8 cellular contexts compared by ENCODE assay signal in genomic region chr15:70763120-70763949, GRCh38. TPM values are rescaled to one million over a fixed set of nuclear protein-coding genes. Genes with fewer than 3 reads are reported as not detected.
DNase-seq lines count a peak whose midpoint lies in the region; ATAC-seq and TF ChIP-seq lines count a peak whose summit lies in the region.

UACA (minus strand) TSS chr15:70763558; CDS start chr15:70763407, 151 bp downstream.

- TF ChIP-seq CTCF in foreskin keratinocyte (conservative IDR thresholded peaks at IDR 0.05) = peak; percentile 46
- no peak for TF ChIP-seq CTCF in nephron progenitor cell (IDR thresholded peaks at IDR 0.05)

- intact Hi-C loops in activated naive CD4-positive, alpha-beta T cell treated with anti-CD3 and anti-CD28 coated beads for 36 hours (cut with micrococcal nuclease) = no loop called here

- H3K27ac ChIP-seq in SJCRH30 (peak within 1 kb of the TSS; percentile 65), foreskin keratinocyte (peak within 1 kb of the TSS; percentile 68)

- CTCF ChIA-PET in activated naive CD4-positive, alpha-beta T cell treated with anti-CD3 and anti-CD28 coated beads for 36 hours (lab: Charles Lee) = interaction anchor here (0.7 to 1.6 kb wide), 2 partner anchors 41 to 48 kb away, joined by 3 to 5 read pairs; no protein-coding TSS in a partner anchor

- H3K27me3 Mint-ChIP-seq in activated naive CD4-positive, alpha-beta T cell treated with anti-CD3 and anti-CD28 coated beads for 36 hours (ENCODE audit: low read depth) = peaks cover 32% of the 10 kb centered on the region
- H3K27me3 Mint-ChIP-seq in nephron progenitor cell (ENCODE audit: low read depth, poor library complexity) = peaks cover 11% of the 10 kb centered on the region

- no peaks in the 10 kb centered on the region for H3K36me3 ChIP-seq in SJCRH30

- DNase-seq in DMS 273 (lab: John Stamatoyannopoulos, UW; ENCODE audit: unreplicated experiment) (peak; percentile 97), LoVo (ENCODE audit: low spot score) (peak; percentile 99), SJCRH30 (peak; percentile 99 to 100), foreskin keratinocyte (peak; percentile 93 to 95), nephron progenitor cell (peak; percentile 98)
- peak; percentile 91 for DNase-seq in activated naive CD4-positive, alpha-beta T cell treated with anti-CD3 and anti-CD28 coated beads for 36 hours
- DNase-seq in stimulated activated naive CD8-positive, alpha-beta T cell treated with anti-CD3 and anti-CD28 coated beads, Interleukin-15, Interleukin-2, amounts not matched to agents 100 U/mL and 50 U/mL, for 24 hours = peak; percentile 90

- no peaks in the 10 kb centered on the region for H3K9me3 Mint-ChIP-seq in activated naive CD4-positive, alpha-beta T cell treated with anti-CD3 and anti-CD28 coated beads for 36 hours
- no peaks in the 10 kb centered on the region for H3K9me3 Mint-ChIP-seq in nephron progenitor cell

- H3K4me1 ChIP-seq in SJCRH30 (peaks cover 32% of the 10 kb centered on the region), foreskin keratinocyte (peaks cover 12% of the 10 kb centered on the region)

- peaks cover 16% of the 10 kb centered on the region for H3K4me1 Mint-ChIP-seq in activated naive CD4-positive, alpha-beta T cell treated with anti-CD3 and anti-CD28 coated beads for 36 hours (ENCODE audit: low read depth)
- H3K4me1 Mint-ChIP-seq in nephron progenitor cell = peaks cover 44% of the 10 kb centered on the region

- ATAC-seq in GM21786 (IDR thresholded peaks at IDR 0.05; ENCODE audit: unreplicated experiment) (peak; percentile 86), foreskin keratinocyte (peak; percentile 94)
- peak; percentile 99 for ATAC-seq in stimulated activated naive CD8-positive, alpha-beta T cell treated with anti-CD3 and anti-CD28 coated beads, Interleukin-15, Interleukin-2, amounts not matched to agents 100 U/mL and 50 U/mL, for 24 hours

- peak within 1 kb of the TSS; percentile 74 for H3K4me3 ChIP-seq in SJCRH30

- no peaks in the 10 kb centered on the region for H3K36me3 Mint-ChIP-seq in activated naive CD4-positive, alpha-beta T cell treated with anti-CD3 and anti-CD28 coated beads for 36 hours (ENCODE audit: low read depth)
- H3K36me3 Mint-ChIP-seq in nephron progenitor cell (ENCODE audit: low read depth) = no peaks in the 10 kb centered on the region

- H3K4me3 Mint-ChIP-seq in activated naive CD4-positive, alpha-beta T cell treated with anti-CD3 and anti-CD28 coated beads for 36 hours = peak within 1 kb of the TSS; percentile 82
- peak within 1 kb of the TSS; percentile 85 for H3K4me3 Mint-ChIP-seq in nephron progenitor cell

- no peaks in the 10 kb centered on the region for H3K9me3 ChIP-seq in SJCRH30 (replicated peaks)

- H3K27ac Mint-ChIP-seq in activated naive CD4-positive, alpha-beta T cell treated with anti-CD3 and anti-CD28 coated beads for 36 hours = no peak within 1 kb of the TSS
- H3K27ac Mint-ChIP-seq in nephron progenitor cell = peak within 1 kb of the TSS; percentile 67

- no peaks in the 10 kb centered on the region for H3K27me3 ChIP-seq in SJCRH30
- no peaks in the 10 kb centered on the region for H3K27me3 ChIP-seq in foreskin keratinocyte

RNA-seq across cellular contexts. Expression of gene UACA, which starts in this region (rescaled TPM):
- 30.3 and 47.1 TPM in 2 replicates for total RNA-seq in SJCRH30 (2014; rRNA removed; shearing (Covaris generic))
- total RNA-seq in activated naive CD4-positive, alpha-beta T cell treated with anti-CD3 and anti-CD28 coated beads for 36 hours = 1 to 10 TPM; 3.9 to 5.3 TPM
- total RNA-seq in foreskin keratinocyte = 45.8 and 46.1 TPM in 2 replicates
- polyA plus RNA-seq in foreskin keratinocyte = 28.6 and 29.0 TPM in 2 replicates

Comparison
In these comparisons a context has a peak if more than half of its experiments do, and no peak if none do; other contexts are left out.
1. Peak in every context shown above with its lines: DNase-seq, ATAC-seq, H3K4me3 ChIP-seq and H3K27ac ChIP-seq.